Comparison of ENCODE assay signal across 8 cellular contexts in genomic region chr21:17610862-17611261, GRCh38. TPM values are rescaled to one million over a fixed set of nuclear protein-coding genes. Genes with fewer than 3 reads are reported as not detected.
DNase-seq lines count a peak whose midpoint lies in the region; ATAC-seq and FAIRE-seq lines count a peak whose summit lies in the region.

No MANE protein-coding gene starts in this region.

- peaks cover 60% of the 10 kb centered on the region for H3K36me3 Mint-ChIP-seq in activated T-helper 17 cell treated with anti-CD3 and anti-CD28 coated beads, Interleukin-2, amount 50 U/mL, for 72 hours (ENCODE audit: low read depth)

- ATAC-seq in activated T-helper 17 cell treated with anti-CD3 and anti-CD28 coated beads, Interleukin-2, amount 50 U/mL, for 72 hours (replicated peaks) = no peak
- no peak for ATAC-seq in stimulated activated naive CD8-positive, alpha-beta T cell treated with anti-CD3 and anti-CD28 coated beads, Interleukin-15, Interleukin-2, amounts not matched to agents 100 U/mL and 50 U/mL, for 24 hours
- ATAC-seq in HG03175 (IDR thresholded peaks at IDR 0.05; ENCODE audit: unreplicated experiment) = no peak
- no peak for ATAC-seq in GM18868 (IDR thresholded peaks at IDR 0.05; ENCODE audit: unreplicated experiment)

- H3K4me3 ChIP-seq in iPS-11a (ENCODE audit: low read depth, low read length) = peak overlapping the region; percentile 84

- DNase-seq in stimulated activated CD4-positive, alpha-beta T cell treated with anti-CD3 and anti-CD28 coated beads, Interleukin-15, amount 100 ng/mL, for 24 hours = peak; percentile 4
- no peak for DNase-seq in stimulated activated CD4-positive, alpha-beta T cell treated with anti-CD3 and anti-CD28 coated beads, Interleukin-4, amount 100 ng/mL, for 4 hours
- peak; percentile 7 for DNase-seq in stimulated activated naive CD8-positive, alpha-beta T cell treated with anti-CD3 and anti-CD28 coated beads, Interleukin-15, Interleukin-2, amounts not matched to agents 100 U/mL and 50 U/mL, for 24 hours
- DNase-seq in HTR-8/SVneo (ENCODE audit: insufficient read length, low spot score) = no peak

- H3K27me3 Mint-ChIP-seq in activated T-helper 17 cell treated with anti-CD3 and anti-CD28 coated beads, Interleukin-2, amount 50 U/mL, for 72 hours = no peaks in the 10 kb centered on the region

- H3K27ac Mint-ChIP-seq in activated T-helper 17 cell treated with anti-CD3 and anti-CD28 coated beads, Interleukin-2, amount 50 U/mL, for 72 hours = peak overlapping the region; percentile 95

- H3K9me3 Mint-ChIP-seq in activated T-helper 17 cell treated with anti-CD3 and anti-CD28 coated beads, Interleukin-2, amount 50 U/mL, for 72 hours = no peaks in the 10 kb centered on the region

- H3K4me1 Mint-ChIP-seq in activated T-helper 17 cell treated with anti-CD3 and anti-CD28 coated beads, Interleukin-2, amount 50 U/mL, for 72 hours = peaks cover 16% of the 10 kb centered on the region

- FAIRE-seq in HTR-8/SVneo (lab: Jason Lieb, UNC) = no peak

- H3K4me3 Mint-ChIP-seq in activated T-helper 17 cell treated with anti-CD3 and anti-CD28 coated beads, Interleukin-2, amount 50 U/mL, for 72 hours = peak overlapping the region; percentile 91

RNA-seq across cellular contexts. Expression of gene BTG3, which starts 1.8 kb away (rescaled TPM):
- total RNA-seq in activated T-helper 17 cell treated with anti-CD3 and anti-CD28 coated beads, Interleukin-2, amount 50 U/mL, for 72 hours = 10 to 100 TPM; 39.8 to 64.6 TPM

Comparison
In these comparisons a context has a peak if more than half of its experiments do, and no peak if none do; other contexts are left out.
1. DNase-seq: peak in stimulated activated CD4-positive, alpha-beta T cell treated with anti-CD3 and anti-CD28 coated beads, Interleukin-15, amount 100 ng/mL, for 24 hours (single experiment) and stimulated activated naive CD8-positive, alpha-beta T cell treated with anti-CD3 and anti-CD28 coated beads, Interleukin-15, Interleukin-2, amounts not matched to agents 100 U/mL and 50 U/mL, for 24 hours (single experiment); none in stimulated activated CD4-positive, alpha-beta T cell treated with anti-CD3 and anti-CD28 coated beads, Interleukin-4, amount 100 ng/mL, for 4 hours (0 of 2) and HTR-8/SVneo (single experiment).